ENCODE assay signal across 20 cellular contexts in the genomic region with DNA sequence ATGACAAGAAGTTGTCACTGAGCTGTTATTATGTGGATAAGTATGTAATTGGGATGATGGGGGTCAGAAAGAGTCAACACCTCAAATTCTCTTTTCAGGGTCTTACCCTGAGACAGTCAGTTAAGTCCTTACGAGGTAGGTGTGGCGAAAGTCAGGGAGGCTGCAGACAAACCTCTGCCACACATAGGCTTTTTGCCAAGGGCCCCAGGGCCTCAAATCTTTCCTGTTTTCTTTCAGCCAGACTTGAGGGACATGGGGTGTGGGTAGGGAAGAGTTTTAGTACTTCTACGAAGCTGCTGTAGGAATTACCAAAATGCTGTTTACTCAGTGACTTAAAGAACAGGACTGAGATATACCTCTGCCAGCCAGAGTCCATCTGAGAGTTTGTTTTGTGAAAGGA. TPM values are rescaled to one million over a fixed set of nuclear protein-coding genes. Genes with fewer than 3 reads are reported as not detected.
"Had no signal": no experiment of that assay in that cellular context is flagged by ENCODE, and none has a peak within 500 bp of the region (broad histone marks: within the 10 kb centered on the region; RNA-seq: fewer than 3 reads in every experiment).

No MANE protein-coding gene starts in this region.

- H2AFZ ChIP-seq: parathyroid adenoma had no signal

- H3K9me3 Mint-ChIP-seq: activated T-helper 17 cell treated with anti-CD3 and anti-CD28 coated beads, Interleukin-2, amount 50 U/mL, for 72 hours; brain; immature natural killer cell had no signal

- ATAC-seq: activated T-helper 17 cell treated with anti-CD3 and anti-CD28 coated beads, Interleukin-2, amount 50 U/mL, for 72 hours; esophagus mucosa; T-helper 17 cell; WTC11 had no signal

- H3K27ac ChIP-seq: parathyroid adenoma, SK-N-MC had no signal

- H3K4me3 Mint-ChIP-seq: activated T-helper 17 cell treated with anti-CD3 and anti-CD28 coated beads, Interleukin-2, amount 50 U/mL, for 72 hours; endodermal cell; immature natural killer cell; T-helper 17 cell; WTC11 had no signal

- H3K4me3 ChIP-seq: SK-N-MC had no signal

- H3K36me3 Mint-ChIP-seq: brain, immature natural killer cell had no signal

- H3K27me3 Mint-ChIP-seq: activated T-helper 17 cell treated with anti-CD3 and anti-CD28 coated beads, Interleukin-2, amount 50 U/mL, for 72 hours; T-helper 17 cell had no signal

- DNase-seq: activated CD4-positive, alpha-beta T cell treated with anti-CD3 and anti-CD28 coated beads for 48 hours; activated naive CD4-positive, alpha-beta T cell treated with anti-CD3 and anti-CD28 coated beads, Interleukin-2, amount 50 U/mL, for 16 hours; cerebellar nuclear complex; dermis blood vessel endothelial cell; endodermal cell; glutamatergic neuron; immature natural killer cell; left cardiac atrium; retina; stimulated activated CD4-positive, alpha-beta T cell treated with anti-CD3 and anti-CD28 coated beads, Interleukin-15, amount 100 ng/mL, for 24 hours; stimulated activated CD4-positive, alpha-beta T cell treated with anti-CD3 and anti-CD28 coated beads, Interleukin-4, amount 100 ng/mL, for 4 hours; T-helper 17 cell had no signal

- H3K4me1 ChIP-seq: parathyroid adenoma had no signal

- H3K79me2 ChIP-seq: parathyroid adenoma had no signal

- H3K9ac ChIP-seq: parathyroid adenoma had no signal

RNA-seq across cellular contexts. Expression of a gene that starts 13.8 kb away (rescaled TPM):
- total RNA-seq: activated T-helper 17 cell treated with anti-CD3 and anti-CD28 coated beads, Interleukin-2, amount 50 U/mL, for 72 hours; dermis blood vessel endothelial cell; endodermal cell; esophagus mucosa; left cardiac atrium; skeletal muscle tissue; T-helper 17 cell; WTC11 had no signal

RNA-seq across cellular contexts. Expression of a gene that starts 34.9 kb away (rescaled TPM):
- total RNA-seq: activated T-helper 17 cell treated with anti-CD3 and anti-CD28 coated beads, Interleukin-2, amount 50 U/mL, for 72 hours; fibroblast of villous mesenchyme; T-helper 17 cell had no signal

RNA-seq across cellular contexts. Expression of a gene that starts 38.2 kb away (rescaled TPM):
- total RNA-seq: activated T-helper 17 cell treated with anti-CD3 and anti-CD28 coated beads, Interleukin-2, amount 50 U/mL, for 72 hours; endodermal cell; T-helper 17 cell; WTC11 had no signal
